ENCODE assay signal across 26 cellular contexts in the genomic region with DNA sequence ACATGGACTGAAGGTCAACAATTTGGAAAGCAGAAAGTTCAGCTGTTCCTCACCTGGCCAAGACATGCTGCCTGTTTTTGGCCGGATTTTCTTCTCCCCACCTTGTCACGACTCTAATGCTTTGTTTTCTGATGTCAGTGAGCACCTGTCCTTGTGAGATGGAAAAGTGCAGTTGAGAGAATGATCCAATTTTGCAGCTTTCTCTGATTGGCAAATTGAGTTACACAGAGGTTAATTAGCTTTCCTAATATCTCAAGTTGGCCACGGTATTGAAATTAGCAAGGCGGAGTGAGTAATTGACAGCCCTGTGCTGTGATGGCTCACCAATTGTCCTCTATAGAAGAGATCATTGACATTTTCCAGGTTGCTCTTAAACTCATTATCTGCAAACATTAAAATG.
"Had no signal": no experiment of that assay in that cellular context is flagged by ENCODE, and none has a peak within 500 bp of the region (broad histone marks: within the 10 kb centered on the region; RNA-seq: fewer than 3 reads in every experiment).

No MANE protein-coding gene starts in this region.

- ATAC-seq: natural killer cell; psoas muscle; right cardiac atrium; right lobe of liver; stimulated activated naive B cell treated with anti-CD40 and anti-IgM and Interleukin-4, amounts not matched to agents 10 μg/mL and 1 μg/mL and 100 μg/mL, for 72 hours had no signal

- H2AFZ ChIP-seq: neural progenitor cell, parathyroid adenoma had no signal

- H3K4me1 ChIP-seq: neural progenitor cell, parathyroid adenoma, psoas muscle, right lobe of liver, sigmoid colon, stomach, thyroid gland, tibial nerve, upper lobe of left lung, vagina had no signal

- H3K9me3 Mint-ChIP-seq: stimulated activated naive CD8-positive, alpha-beta T cell treated with anti-CD3 and anti-CD28 coated beads, Interleukin-15, Interleukin-2, amounts not matched to agents 100 ng/mL and 50 ng/mL, for 24 hours had no signal

- H3K36me3 Mint-ChIP-seq: natural killer cell, neural progenitor cell had no signal

- H3K27ac Mint-ChIP-seq: natural killer cell; nephron; neural progenitor cell; progenitor cell of endocrine pancreas; stimulated activated naive B cell treated with anti-CD40 and anti-IgM and Interleukin-4, amounts not matched to agents 10 μg/mL and 1 μg/mL and 100 μg/mL, for 72 hours; stimulated activated naive CD8-positive, alpha-beta T cell treated with anti-CD3 and anti-CD28 coated beads, Interleukin-15, Interleukin-2, amounts not matched to agents 100 ng/mL and 50 ng/mL, for 24 hours had no signal

- DNase-seq: natural killer cell; occipital lobe; ovary; posterior cingulate gyrus; psoas muscle; right cardiac atrium; right lobe of liver; sigmoid colon; small intestine; stimulated activated CD4-positive, alpha-beta T cell treated with anti-CD3 and anti-CD28 coated beads, Interleukin-15, amount 100 ng/mL, for 24 hours; stimulated activated CD4-positive, alpha-beta T cell treated with anti-CD3 and anti-CD28 coated beads, Interleukin-2, amount 100 ng/mL, for 24 hours; stimulated activated CD4-positive, alpha-beta T cell treated with anti-CD3 and anti-CD28 coated beads, Interleukin-2, amount 100 ng/mL, for 48 hours; stimulated activated CD4-positive, alpha-beta T cell treated with anti-CD3 and anti-CD28 coated beads, Interleukin-4, amount 100 ng/mL, for 24 hours; stimulated activated naive B cell treated with anti-CD40 and anti-IgM and Interleukin-4, amounts not matched to agents 10 μg/mL and 1 μg/mL and 100 μg/mL, for 72 hours; stimulated activated naive CD4-positive, alpha-beta T cell treated with Interleukin-2 at 50 U/mL for 16 hours; stomach; thyroid gland; upper lobe of left lung had no signal

- H3K4me3 ChIP-seq: neural progenitor cell, ovary, psoas muscle, right lobe of liver, sigmoid colon, stomach, thoracic aorta, thyroid gland, tibial nerve, upper lobe of left lung, vagina had no signal

- H3K4me3 Mint-ChIP-seq: natural killer cell; nephron; neural progenitor cell; stimulated activated naive B cell treated with anti-CD40 and anti-IgM and Interleukin-4, amounts not matched to agents 10 μg/mL and 1 μg/mL and 100 μg/mL, for 72 hours; stimulated activated naive CD8-positive, alpha-beta T cell treated with anti-CD3 and anti-CD28 coated beads, Interleukin-15, Interleukin-2, amounts not matched to agents 100 ng/mL and 50 ng/mL, for 24 hours had no signal

- H3K27ac ChIP-seq: neural progenitor cell, ovary, parathyroid adenoma, psoas muscle, right lobe of liver, sigmoid colon, stomach, thoracic aorta, thyroid gland, tibial nerve, upper lobe of left lung, vagina had no signal

- H3K27me3 ChIP-seq: neural progenitor cell, ovary, right lobe of liver, sigmoid colon, stomach, thyroid gland, tibial nerve, upper lobe of left lung, vagina had no signal

- H3K4me2 ChIP-seq: neural progenitor cell had no signal

- H3K79me2 ChIP-seq: parathyroid adenoma had no signal

- H3K36me3 ChIP-seq: neural progenitor cell, ovary, right lobe of liver, sigmoid colon, stomach, thoracic aorta, thyroid gland, tibial nerve, upper lobe of left lung, vagina had no signal

- H3K4me1 Mint-ChIP-seq: natural killer cell; nephron; stimulated activated naive B cell treated with anti-CD40 and anti-IgM and Interleukin-4, amounts not matched to agents 10 μg/mL and 1 μg/mL and 100 μg/mL, for 72 hours had no signal

- H3K9me3 ChIP-seq: ovary, right lobe of liver, sigmoid colon, thoracic aorta, thyroid gland, tibial nerve, upper lobe of left lung, vagina had no signal
